8 cellular contexts compared by ENCODE assay signal in genomic region chr1:78619803-78620579, GRCh38.
DNase-seq lines count a peak whose midpoint lies in the region; ATAC-seq and TF ChIP-seq lines count a peak whose summit lies in the region.

Gene IFI44L, plus strand, starts transcription at chr1:78620448. Its CDS starts 7,468 bp downstream, at chr1:78627916.

- H3K27me3 ChIP-seq in muscle layer of colon (ENCODE audit: control insufficient read depth in 1 of 2, insufficient read depth in 2 of 2, low read length in 2 of 2): no peaks in the 10 kb centered on the region

- no peaks in the 10 kb centered on the region for H3K9me3 ChIP-seq in muscle layer of colon (ENCODE audit: low read length)

- peak; percentile 33 for ATAC-seq in GM19043 (IDR thresholded peaks at IDR 0.05; ENCODE audit: low read depth, unreplicated experiment)
- peak; percentile 43 for ATAC-seq in HG03354 (IDR thresholded peaks at IDR 0.05; ENCODE audit: poor library complexity, severe bottlenecking, unreplicated experiment)

- no peak within 1 kb of the TSS for H3K9ac ChIP-seq in muscle layer of colon (ENCODE audit: low read length)

- H3K4me3 ChIP-seq in coronary artery: peak within 1 kb of the TSS; percentile 57
- peak within 1 kb of the TSS in 1 of 2 donors; percentile 41 for H3K4me3 ChIP-seq in muscle layer of colon (ENCODE audit: low read depth in 1 of 2, low read length in 2 of 2)

- DNase-seq in activated CD4-positive, alpha-beta T cell treated with anti-CD3 and anti-CD28 coated beads for 1 hour: peak; percentile 79
- no peak for DNase-seq in coronary artery (ENCODE audit: low spot score)
- peak; percentile 37 to 72 (median 58) for DNase-seq in stimulated activated naive CD4-positive, alpha-beta T cell (lab: John Stamatoyannopoulos, UW)
- no peak for DNase-seq in NCI-H1694 treated with DMSO at 0.1 percent for 48 hours (lab: John Stamatoyannopoulos, UW)
- DNase-seq in SHP77 treated with DMSO at 0.1 percent for 48 hours (lab: John Stamatoyannopoulos, UW): no peak

- TF ChIP-seq CTCF in coronary artery (IDR thresholded peaks at IDR 0.05): no peak

- no peaks in the 10 kb centered on the region for H3K36me3 ChIP-seq in muscle layer of colon (ENCODE audit: insufficient read depth, low read length)

- H3K27ac ChIP-seq in coronary artery: peak within 1 kb of the TSS; percentile 72 to 76
- H3K27ac ChIP-seq in muscle layer of colon (ENCODE audit: low read depth, low read length): peak within 1 kb of the TSS; percentile 43

- peaks cover 7% of the 10 kb centered on the region for H3K4me1 ChIP-seq in muscle layer of colon (ENCODE audit: insufficient read depth, low read length)

Comparison
In these comparisons a context has a peak if more than half of its experiments do, and no peak if none do; other contexts are left out.
1. DNase-seq: peak in activated CD4-positive, alpha-beta T cell treated with anti-CD3 and anti-CD28 coated beads for 1 hour (single experiment) and stimulated activated naive CD4-positive, alpha-beta T cell (6 of 6); none in coronary artery (single experiment), NCI-H1694 treated with DMSO at 0.1 percent for 48 hours (single experiment) and SHP77 treated with DMSO at 0.1 percent for 48 hours (single experiment).